In the genomic region with DNA sequence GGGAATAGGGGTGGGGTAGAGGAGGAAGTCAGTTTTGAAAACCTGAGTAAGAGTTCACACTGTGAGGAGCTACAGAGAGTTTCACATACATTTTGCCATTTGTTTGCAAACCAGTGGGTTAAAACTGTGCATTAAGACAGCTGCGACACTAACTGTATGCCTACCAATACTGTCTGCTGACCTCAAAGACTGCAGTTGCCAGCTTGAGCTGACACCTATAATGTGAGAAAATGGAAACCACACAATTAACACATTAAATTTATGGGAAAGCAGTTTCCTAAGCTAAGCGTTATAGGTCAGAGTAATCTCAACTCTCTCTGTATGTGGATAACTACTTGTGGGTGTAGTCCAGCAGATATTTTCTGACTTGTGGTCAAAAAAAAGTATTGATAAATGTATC, we compare ENCODE assay signal across 22 cellular contexts.
A peak's percentile ranks its signal among the peaks of the same experiment; 100 is the strongest.
DNase-seq lines count a peak whose midpoint lies in the region; ATAC-seq, FAIRE-seq and TF ChIP-seq lines count a peak whose summit lies in the region.
"Had no signal": no experiment of that assay in that cellular context is flagged by ENCODE, and none has a peak within 500 bp of the region (broad histone marks: within the 10 kb centered on the region; RNA-seq: fewer than 3 reads in every experiment).

No MANE protein-coding gene starts in this region.

- no peak overlapping the region for H4K5ac ChIP-seq in H1 (ENCODE audit: insufficient read length, low read depth, low read length)

- no peak overlapping the region for H2BK120ac ChIP-seq in H1 (replicated peaks; ENCODE audit: low read depth, low read length)

- H3K9ac ChIP-seq in H1 (replicated peaks in 1 of 4; ENCODE audit: extremely low read depth in 1 of 4, low read depth in 3 of 4, low read length in 3 of 4) = no peak overlapping the region
- H3K9ac ChIP-seq: BLaER1 treated with 17β-estradiol and CSF1 and Interleukin-3, amounts not matched to agents 10 nM and 100 nM had no signal

- H3K14ac ChIP-seq in H1 (ENCODE audit: insufficient read length) = no peak overlapping the region

- no peak for TF ChIP-seq RAD21 in H1 (IDR thresholded peaks at IDR 0.05 in 1 of 2, conservative IDR thresholded peaks at IDR 0.05 in 1 of 2; ENCODE audit: low read depth in 2 of 2, low read length in 2 of 2)

- H3K36me3 ChIP-seq in H1 (ENCODE audit: control insufficient read depth in 2 of 4, insufficient read depth in 4 of 4, low read length in 3 of 4) = no peaks in the 10 kb centered on the region
- H3K36me3 ChIP-seq: BLaER1 treated with 17β-estradiol and CSF1 and Interleukin-3, amounts not matched to agents 10 nM and 100 nM had no signal

- H3K27ac ChIP-seq in H1 (ENCODE audit: low read depth, low read length) (no peak overlapping the region), substantia nigra (ENCODE audit: low read depth, low read length, poor library complexity, severe bottlenecking) (no peak overlapping the region)
- H3K27ac ChIP-seq: BLaER1 treated with 17β-estradiol and CSF1 and Interleukin-3, amounts not matched to agents 10 nM and 100 nM; C4-2B had no signal

- no TSS peak for BruUV-seq in Calu3 (replicated peaks; lab: Mats Ljungman, UMichigan)

- H3K36me3 Mint-ChIP-seq in Calu3 (ENCODE audit: insufficient read depth, unreplicated experiment) = no peaks in the 10 kb centered on the region
- H3K36me3 Mint-ChIP-seq: CD8-positive, alpha-beta T cell had no signal

- no peak overlapping the region for H4K8ac ChIP-seq in H1 (ENCODE audit: extremely low read depth, insufficient read depth, low read length)

- H3K56ac ChIP-seq in H1 (replicated peaks; ENCODE audit: insufficient read length, low read depth, low read length) = no peak overlapping the region

- no peak for TF ChIP-seq EP300 in H1 (IDR thresholded peaks at IDR 0.05; ENCODE audit: borderline replicate concordance in 1 of 2, low read depth in 2 of 2, low read length in 2 of 2)

- H3K4me2 ChIP-seq in H1 (ENCODE audit: insufficient read depth in 1 of 2, low read depth in 2 of 2, low read length in 2 of 2) = no peak overlapping the region
- H3K4me2 ChIP-seq: BLaER1 treated with 17β-estradiol and CSF1 and Interleukin-3, amounts not matched to agents 10 nM and 100 nM had no signal

- H3K4me3 ChIP-seq in H1 (ENCODE audit: extremely low read depth in 1 of 4, insufficient read depth in 2 of 4, low read depth in 3 of 4, low read length in 4 of 4) = no peak overlapping the region
- H3K4me3 ChIP-seq: BLaER1 treated with 17β-estradiol and CSF1 and Interleukin-3, amounts not matched to agents 10 nM and 100 nM had no signal

- no peak overlapping the region for H3K27ac Mint-ChIP-seq in Calu3 (ENCODE audit: unreplicated experiment)
- H3K27ac Mint-ChIP-seq: B cell; CD4-positive, alpha-beta T cell; CD8-positive, alpha-beta T cell had no signal

- H2BK15ac ChIP-seq in H1 (ENCODE audit: low read length) = no peak overlapping the region

- H2BK5ac ChIP-seq in H1 (ENCODE audit: low read depth, low read length) = no peak overlapping the region

- H3K18ac ChIP-seq in H1 (ENCODE audit: extremely low read depth, low read length) = no peak overlapping the region

- H3K79me1 ChIP-seq in H1 (ENCODE audit: low read depth, low read length) = no peaks in the 10 kb centered on the region

- 89% methylated on average over 2 of the region's 2 CpGs; no CpG with 5 or more reads in 1 of the 2 experiments for WGBS in H1 (ENCODE audit: extremely low coverage in 1 of 2, insufficient coverage in 1 of 2, insufficient read length in 1 of 2, insufficient replicate concordance in 2 of 2, low coverage in 1 of 2, low lambda C conversion rate in 2 of 2, missing lambda C conversion rate in 1 of 2), 2 experiments

- CTCF ChIA-PET in H1 (lab: Charles Lee; ENCODE audit: partially characterized antibody) = interaction anchor here (0.6 to 3.0 kb wide), 5 partner anchors 127 to 738 kb away, joined by 3 to 9 read pairs (median 3); no protein-coding TSS in a partner anchor
- CTCF ChIA-PET in Calu3 (lab: Charles Lee) = no interaction called here

- no peak for TF ChIP-seq POLR2A in H1 (IDR thresholded peaks at IDR 0.05; ENCODE audit: control extremely low read depth in 1 of 2, low read depth in 2 of 2, low read length in 2 of 2)

- no peak overlapping the region for H3K23ac ChIP-seq in H1 (ENCODE audit: insufficient read length)

- H2BK12ac ChIP-seq in H1 (ENCODE audit: low read depth, low read length) = no peak overlapping the region

- no peak for FAIRE-seq in H1 (lab: Jason Lieb, UNC)
- FAIRE-seq: A204.1, GM12891 had no signal

- H4K91ac ChIP-seq in H1 (replicated peaks; ENCODE audit: insufficient read length, low read length) = no peak overlapping the region

- no peaks in the 10 kb centered on the region for H3K79me2 ChIP-seq in H1 (ENCODE audit: control insufficient read depth in 1 of 2, insufficient read depth in 2 of 2, low read length in 2 of 2)

- no peaks in the 10 kb centered on the region for H3K4me1 Mint-ChIP-seq in Calu3 (ENCODE audit: low read depth, unreplicated experiment)
- H3K4me1 Mint-ChIP-seq: B cell had no signal

- peaks cover 0 to 5% of the 10 kb centered on the region in 2 experiments; a peak in 2 of 4 replicates for H3K9me3 ChIP-seq in H1 (ENCODE audit: insufficient read depth in 2 of 2, low read depth in 1 of 2, low read length in 1 of 2)
- H3K9me3 ChIP-seq: Caco-2 had no signal

- no peaks in the 10 kb centered on the region for H3K27me3 ChIP-seq in H1 (replicated peaks in 1 of 4; ENCODE audit: control insufficient read depth in 3 of 4, extremely low read depth in 1 of 4, insufficient read depth in 3 of 4, low read length in 3 of 4)
- H3K27me3 ChIP-seq: BLaER1 treated with 17β-estradiol and CSF1 and Interleukin-3, amounts not matched to agents 10 nM and 100 nM had no signal

- POLR2A ChIA-PET in H1 (lab: Charles Lee; ENCODE audit: partially characterized antibody) = interaction anchor here (1.0 kb wide), 1 partner anchor 12 kb away, joined by 5 read pairs; no protein-coding TSS in a partner anchor

- ATAC-seq in GM18517 (IDR thresholded peaks at IDR 0.05; ENCODE audit: unreplicated experiment) = no peak
- ATAC-seq: CD8-positive, alpha-beta T cell had no signal

- no peaks in the 10 kb centered on the region for H3K4me1 ChIP-seq in H1 (replicated peaks in 1 of 4; ENCODE audit: control insufficient read depth in 3 of 4, insufficient read depth in 4 of 4, low read length in 3 of 4)
- H3K4me1 ChIP-seq: Caco-2 had no signal

- H3K27me3 Mint-ChIP-seq in Calu3 (ENCODE audit: unreplicated experiment) = no peaks in the 10 kb centered on the region
- H3K27me3 Mint-ChIP-seq: B cell; CD4-positive, alpha-beta T cell had no signal

- TF ChIP-seq CTCF in H1 (IDR thresholded peaks at IDR 0.05; ENCODE audit: control extremely low read depth in 1 of 3, insufficient read depth in 1 of 3, low read depth in 1 of 3, low read length in 3 of 3) = no peak
- TF ChIP-seq CTCF in Calu3 (IDR thresholded peaks at IDR 0.05; ENCODE audit: unreplicated experiment) = no peak

- DNase-seq in NCI-H69 (lab: John Stamatoyannopoulos, UW) (peak; percentile 74), H1 (ENCODE audit: low read depth in 1 of 2, low spot score in 2 of 2) (no peak), Calu3 (no peak), substantia nigra (lab: John Stamatoyannopoulos, UW) (no peak)
- DNase-seq: 8988T; AML-193; Caco-2; CD4-positive, alpha-beta T cell; CD8-positive, alpha-beta T cell; DMS 273 treated with DMSO at 0.1 percent for 48 hours; DMS153; DMS53; DMS79; DND-41; EL; GDM1 had no signal

- no peak overlapping the region for H3K4me3 Mint-ChIP-seq in Calu3 (ENCODE audit: low read depth, unreplicated experiment)
- H3K4me3 Mint-ChIP-seq: B cell; CD4-positive, alpha-beta T cell; CD8-positive, alpha-beta T cell had no signal

- no peak overlapping the region; the same call in 1 of the 2 replicates for H2BK20ac ChIP-seq in H1 (ENCODE audit: low read length)

- 0 out of 2 replicates have a peak overlapping the region, but pooled peaks have one; percentile 22 for H2AFZ ChIP-seq in H1 (ENCODE audit: low read length)

- H3K9me3 Mint-ChIP-seq in Calu3 (ENCODE audit: low read depth, unreplicated experiment) = peaks cover 5% of the 10 kb centered on the region

- no peak overlapping the region for H3K4ac ChIP-seq in H1 (replicated peaks; ENCODE audit: insufficient read length, low read depth, low read length)

- no peak overlapping the region for H2AK5ac ChIP-seq in H1 (ENCODE audit: low read depth, low read length)

- no peaks in the 10 kb centered on the region for H3K23me2 ChIP-seq in H1 (ENCODE audit: low read depth, low read length)

- intact Hi-C loops in Calu3 (cut with micrococcal nuclease; ENCODE audit: unreplicated experiment) = no loop called here

- no peaks in the 10 kb centered on the region for H4K20me1 ChIP-seq in H1 (replicated peaks in 1 of 2; ENCODE audit: control insufficient read depth in 1 of 2, insufficient read depth in 2 of 2, low read length in 2 of 2)
- H4K20me1 ChIP-seq: BLaER1 treated with 17β-estradiol and CSF1 and Interleukin-3, amounts not matched to agents 10 nM and 100 nM had no signal

TF ChIP-seq in H1, 55 proteins besides CTCF, POLR2A, EP300 and RAD21:
- TF ChIP-seq TBP (IDR thresholded peaks at IDR 0.05; ENCODE audit: low read depth, low read length) = no peak
- no peak for TF ChIP-seq SIN3A (conservative IDR thresholded peaks at IDR 0.05 in 1 of 2, IDR thresholded peaks at IDR 0.05 in 1 of 2; ENCODE audit: low read depth in 1 of 2, low read length in 2 of 2)
TF ChIP-seq in H1: peak in this region for 0.
